8 cellular contexts compared by ENCODE assay signal in genomic region chr10:26684667-26685264, GRCh38. TPM values are rescaled to one million over a fixed set of nuclear protein-coding genes. Genes with fewer than 3 reads are reported as not detected.
DNase-seq lines count a peak whose midpoint lies in the region; ATAC-seq, FAIRE-seq and TF ChIP-seq lines count a peak whose summit lies in the region.
"Not testable (repeated sequence)": the region's sequence is repeated elsewhere in the genome, so short reads cannot be mapped to it uniquely, and the experiment has no call there.

No MANE protein-coding gene starts in this region.

- peaks cover 0 to 17% (median 2%) of the 10 kb centered on the region in 4 donors for H3K27me3 ChIP-seq in esophagus muscularis mucosa
- not testable (repeated sequence) for H3K27me3 ChIP-seq in mesendoderm (ENCODE audit: insufficient read depth, low read length, poor library complexity)

- not testable (repeated sequence) for H3K9me3 ChIP-seq in esophagus muscularis mucosa

- H3K4me1 ChIP-seq in esophagus muscularis mucosa; mesendoderm (ENCODE audit: control insufficient read depth, low read depth, low read length): not testable (repeated sequence)

- not testable (repeated sequence) for H2AK5ac ChIP-seq in mesendoderm (ENCODE audit: low read length)

- H3K9ac ChIP-seq in mesendoderm (ENCODE audit: low read length), result not testable (repeated sequence)

- peak; percentile 96 for FAIRE-seq in urothelium cell line (lab: Jason Lieb, UNC)

- H4K8ac ChIP-seq in mesendoderm (ENCODE audit: low read depth, low read length), result not testable (repeated sequence)

- peak; percentile 90 for ATAC-seq in GM21717 (IDR thresholded peaks at IDR 0.05; ENCODE audit: unreplicated experiment)
- peak; percentile 94 for ATAC-seq in HG03521 (IDR thresholded peaks at IDR 0.05; ENCODE audit: unreplicated experiment)

- peaks cover 13% of the 10 kb centered on the region for H3K4me1 Mint-ChIP-seq in activated CD4-positive, alpha-beta T cell treated with anti-CD3 and anti-CD28 coated beads, Interleukin-2, amount 10 ng/mL, durations not matched to agents 24 days and 14 days

- DNase-seq in GM12865 (ENCODE audit: low read depth), result peak; percentile 51
- DNase-seq in NCI-H526 (lab: John Stamatoyannopoulos, UW), result peak; percentile 17 to 57
- DNase-seq in activated CD4-positive, alpha-beta T cell treated with anti-CD3 and anti-CD28 coated beads, Interleukin-2, amount 10 ng/mL, durations not matched to agents 24 days and 14 days, result peak; percentile 79
- not testable (repeated sequence) for DNase-seq in esophagus muscularis mucosa (ENCODE audit: extremely low spot score)
- DNase-seq in mesendoderm, result peak; percentile 24
- peak; percentile 19 for DNase-seq in urothelium cell line (ENCODE audit: low spot score)

- not testable (repeated sequence) for H3K23ac ChIP-seq in mesendoderm (ENCODE audit: low read length)

- not testable (repeated sequence) for H3K9me3 Mint-ChIP-seq in activated CD4-positive, alpha-beta T cell treated with anti-CD3 and anti-CD28 coated beads, Interleukin-2, amount 10 ng/mL, durations not matched to agents 24 days and 14 days

- not testable (repeated sequence) for H3K79me1 ChIP-seq in mesendoderm (ENCODE audit: low read length)

- H3K36me3 Mint-ChIP-seq in activated CD4-positive, alpha-beta T cell treated with anti-CD3 and anti-CD28 coated beads, Interleukin-2, amount 10 ng/mL, durations not matched to agents 24 days and 14 days (ENCODE audit: low read depth), result not testable (repeated sequence)

- not testable (repeated sequence) for H2BK5ac ChIP-seq in mesendoderm (ENCODE audit: low read length)

- H3K36me3 ChIP-seq in esophagus muscularis mucosa; mesendoderm (ENCODE audit: control insufficient read depth, insufficient read depth, low read length): not testable (repeated sequence)

- not testable (repeated sequence) for H2BK120ac ChIP-seq in mesendoderm (ENCODE audit: low read depth, low read length)

- not testable (repeated sequence) for H2BK15ac ChIP-seq in mesendoderm (replicated peaks; ENCODE audit: low read depth)

- H3K18ac ChIP-seq in mesendoderm (ENCODE audit: low read length), result not testable (repeated sequence)

- H3K79me2 ChIP-seq in mesendoderm (ENCODE audit: control insufficient read depth, insufficient read depth, low read length), result not testable (repeated sequence)

- 28% methylated on average over 6 of the region's 6 CpGs for WGBS in esophagus muscularis mucosa
- WGBS in mesendoderm (ENCODE audit: extremely low coverage, insufficient coverage, low lambda C conversion rate), result no CpG with 5 or more reads among the region's 6 CpGs

- not testable (repeated sequence) for H3K27me3 Mint-ChIP-seq in activated CD4-positive, alpha-beta T cell treated with anti-CD3 and anti-CD28 coated beads, Interleukin-2, amount 10 ng/mL, durations not matched to agents 24 days and 14 days

- H3K27ac Mint-ChIP-seq in activated CD4-positive, alpha-beta T cell treated with anti-CD3 and anti-CD28 coated beads, Interleukin-2, amount 10 ng/mL, durations not matched to agents 24 days and 14 days, result not testable (repeated sequence)

- H3K4me2 ChIP-seq in mesendoderm (ENCODE audit: low read length), result not testable (repeated sequence)

- not testable (repeated sequence) for TF ChIP-seq EP300 in esophagus muscularis mucosa (IDR thresholded peaks at IDR 0.05)

- not testable (repeated sequence) for H4K5ac ChIP-seq in mesendoderm (ENCODE audit: low read length)

- peak; percentile 55 for TF ChIP-seq CTCF in GM12865 (IDR thresholded peaks at IDR 0.05; ENCODE audit: insufficient read depth, low read depth, low read length, missing control alignments)
- TF ChIP-seq CTCF in esophagus muscularis mucosa (IDR thresholded peaks at IDR 0.05), result peak; percentile 14 to 63 (median 44)

- H3K4me3 Mint-ChIP-seq in activated CD4-positive, alpha-beta T cell treated with anti-CD3 and anti-CD28 coated beads, Interleukin-2, amount 10 ng/mL, durations not matched to agents 24 days and 14 days, result not testable (repeated sequence)

- H3K27ac ChIP-seq in esophagus muscularis mucosa (replicated peaks in 1 of 4); mesendoderm (ENCODE audit: low read depth, low read length): not testable (repeated sequence)

- not testable (repeated sequence) for H3K56ac ChIP-seq in mesendoderm (ENCODE audit: low read length)

- intact Hi-C loops in activated CD4-positive, alpha-beta T cell treated with anti-CD3 and anti-CD28 coated beads, Interleukin-2, amount 10 ng/mL, durations not matched to agents 24 days and 14 days (cut with micrococcal nuclease), result loop anchor here (2.0 kb wide), 1 partner anchor 198 kb away; no protein-coding TSS in a partner anchor
- intact Hi-C loops in esophagus muscularis mucosa (cut with DNase I), result not testable (repeated sequence)

- not testable (repeated sequence) for H3K4ac ChIP-seq in mesendoderm (ENCODE audit: low read depth, low read length)

- not testable (repeated sequence) for TF ChIP-seq POLR2A in esophagus muscularis mucosa (IDR thresholded peaks at IDR 0.05; ENCODE audit: low read depth)

- H3K4me3 ChIP-seq in GM12865 (ENCODE audit: low read depth, low read length); esophagus muscularis mucosa; mesendoderm (ENCODE audit: low read length): not testable (repeated sequence)

RNA-seq across cellular contexts. Expression of gene PDSS1, which starts 12.7 kb away (rescaled TPM):
- 39.0 and 39.8 TPM in 2 replicates for total RNA-seq in activated CD4-positive, alpha-beta T cell treated with anti-CD3 and anti-CD28 coated beads, Interleukin-2, amount 10 ng/mL, durations not matched to agents 24 days and 14 days
- 1 to 10 TPM; 1.7 to 5.0 (median 3.3) TPM for total RNA-seq in esophagus muscularis mucosa
- 19.6 TPM for polyA plus RNA-seq in mesendoderm (2013, experiment 1 of 2)
- 19.0 TPM for polyA plus RNA-seq in mesendoderm (2013, experiment 2 of 2)
